In genomic region chr9:110443146-110443877, GRCh38 we compare ENCODE assay signal across 11 cellular contexts.
DNase-seq lines count a peak whose midpoint lies in the region; FAIRE-seq lines count a peak whose summit lies in the region.
"Had no signal": no experiment of that assay in that cellular context is flagged by ENCODE, and none has a peak within 500 bp of the region (broad histone marks: within the 10 kb centered on the region; RNA-seq: fewer than 3 reads in every experiment).

No MANE protein-coding gene starts in this region.

- H3K9me3 ChIP-seq in GM23248 (ENCODE audit: low read depth) (peaks cover 3% of the 10 kb centered on the region), small intestine (ENCODE audit: control insufficient read depth, low read depth) (no peaks in the 10 kb centered on the region)
- H3K9me3 ChIP-seq: mucosa of descending colon had no signal

- WGBS in GM23248 (ENCODE audit: low coverage in 1 of 2, low lambda C conversion rate in 2 of 2, missing lambda C conversion rate in 2 of 2), 2 experiments: 0 to 1% methylated on average over 3 of the region's 3 CpGs
- WGBS in small intestine, 3 donors: 34 to 38% (median 37%) methylated on average over 3 of the region's 3 CpGs

- H4K20me1 ChIP-seq in GM23248 (ENCODE audit: insufficient read depth): no peaks in the 10 kb centered on the region

- peak overlapping the region; percentile 55; the same call in 1 of the 2 replicates for H3K9ac ChIP-seq in GM23248

- H3K36me3 ChIP-seq in GM23248 (ENCODE audit: low read depth) (peaks cover 33% of the 10 kb centered on the region), small intestine (ENCODE audit: control insufficient read depth in 2 of 2, insufficient read depth in 2 of 2, low read length in 2 of 2) (no peaks in the 10 kb centered on the region)

- H3K9me2 ChIP-seq in GM23248 (ENCODE audit: insufficient read depth): no peaks in the 10 kb centered on the region

- peak overlapping the region; percentile 89 for H3K27ac ChIP-seq in GM23248
- no peak overlapping the region for H3K27ac ChIP-seq in small intestine (ENCODE audit: low read depth in 1 of 2, low read length in 1 of 2)

- no peak overlapping the region for H2AFZ ChIP-seq in GM23248

- H3K4me3 ChIP-seq in GM23248 (peak overlapping the region; percentile 9; the same call in 1 of the 2 replicates), skeletal muscle cell (ENCODE audit: low read depth, low read length) (no peak overlapping the region), small intestine (ENCODE audit: low read depth in 1 of 2, low read length in 2 of 2) (no peak overlapping the region)
- H3K4me3 ChIP-seq: mucosa of descending colon had no signal

- no peak for FAIRE-seq in small intestine (lab: Jason Lieb, UNC)

- peak overlapping the region; percentile 50 for H3K4me2 ChIP-seq in GM23248 (ENCODE audit: unreplicated experiment)

- H3K27me3 ChIP-seq in GM23248 (replicated peaks; ENCODE audit: insufficient read depth) (no peaks in the 10 kb centered on the region), small intestine (ENCODE audit: control insufficient read depth in 2 of 2, insufficient read depth in 2 of 2, low read length in 2 of 2) (no peaks in the 10 kb centered on the region)

- H3K4me1 ChIP-seq in GM23248 (ENCODE audit: insufficient read depth): peaks cover 52% of the 10 kb centered on the region
- no peaks in the 10 kb centered on the region for H3K4me1 ChIP-seq in small intestine (ENCODE audit: control insufficient read depth in 2 of 2, insufficient read depth in 1 of 2, low read depth in 1 of 2, low read length in 1 of 2)

- H3F3A ChIP-seq in GM23248 (ENCODE audit: insufficient read depth): peaks cover 61% of the 10 kb centered on the region

- in situ Hi-C loops in GM23248 (cut with MboI): no loop called here

- DNase-seq in GM23248 (peak; percentile 83), NCI-H446 treated with DMSO at 0.1 percent for 48 hours (lab: John Stamatoyannopoulos, UW) (peak; percentile 48), cerebellar cortex (ENCODE audit: low spot score) (peak; percentile 34), skeletal muscle cell (ENCODE audit: low read depth) (peak; percentile 77), small intestine (no peak), NCI-H187 (lab: John Stamatoyannopoulos, UW) (no peak)
- DNase-seq in effector CD4-positive, alpha-beta T cell: no peak
- DNase-seq in stimulated activated CD4-positive, alpha-beta T cell treated with anti-CD3 and anti-CD28 coated beads, Interleukin-12 subunit alpha, Interleukin-12 subunit beta, amount 100 ng/mL, for 4 hours: no peak
- DNase-seq: Kasumi-1, mucosa of descending colon, RPMI8226 had no signal

- H3K79me2 ChIP-seq in GM23248 (ENCODE audit: insufficient read depth): no peaks in the 10 kb centered on the region

Comparison
In these comparisons a context has a peak if more than half of its experiments do, and no peak if none do; other contexts are left out.
1. DNase-seq: peak in GM23248 (single experiment), NCI-H446 treated with DMSO at 0.1 percent for 48 hours (single experiment), cerebellar cortex (single experiment) and skeletal muscle cell (single experiment); none in effector CD4-positive, alpha-beta T cell (single experiment), stimulated activated CD4-positive, alpha-beta T cell treated with anti-CD3 and anti-CD28 coated beads, Interleukin-12 subunit alpha, Interleukin-12 subunit beta, amount 100 ng/mL, for 4 hours (single experiment), small intestine (single experiment) and NCI-H187 (0 of 2).